In the genomic region with DNA sequence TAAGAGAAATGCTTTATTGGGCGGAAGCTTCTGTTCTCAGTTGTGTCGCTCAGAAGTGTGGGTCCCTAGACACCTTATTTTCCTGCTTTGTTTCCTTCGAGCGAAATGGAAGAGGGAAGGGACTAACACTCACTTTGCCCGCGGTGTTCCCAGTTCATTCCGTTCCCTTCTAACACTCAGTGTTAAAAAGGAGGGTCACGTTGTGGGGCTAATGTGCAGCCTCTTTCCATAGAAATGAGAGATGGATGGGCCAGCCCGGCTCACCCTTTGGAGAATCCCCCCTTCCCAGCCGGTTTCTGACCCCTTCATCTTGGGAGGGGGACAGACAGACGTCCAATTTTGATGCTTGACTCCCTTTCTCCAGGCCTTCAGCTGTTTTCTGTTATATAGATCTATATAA, we compare ENCODE assay signal across 8 cellular contexts. TPM values are rescaled to one million over a fixed set of nuclear protein-coding genes. Genes with fewer than 3 reads are reported as not detected.
DNase-seq lines count a peak whose midpoint lies in the region; ATAC-seq and TF ChIP-seq lines count a peak whose summit lies in the region.

No MANE protein-coding gene starts in this region.

- no peaks in the 10 kb centered on the region for H3K27me3 Mint-ChIP-seq in activated CD4-positive, alpha-beta T cell treated with anti-CD3 and anti-CD28 coated beads, Interleukin-2, amount 10 ng/mL, durations not matched to agents 24 days and 14 days
- H3K27me3 Mint-ChIP-seq in activated CD8-positive, alpha-beta T cell treated with anti-CD3 and anti-CD28 coated beads for 36 hours: no peaks in the 10 kb centered on the region
- H3K27me3 Mint-ChIP-seq in stimulated activated memory B cell treated with anti-CD40 and anti-IgM and Interleukin-4, amounts not matched to agents 10 μg/mL and 1 μg/mL and 100 μg/mL, for 72 hours: no peaks in the 10 kb centered on the region

- H3K9me3 Mint-ChIP-seq in activated CD4-positive, alpha-beta T cell treated with anti-CD3 and anti-CD28 coated beads, Interleukin-2, amount 10 ng/mL, durations not matched to agents 24 days and 14 days: no peaks in the 10 kb centered on the region
- no peaks in the 10 kb centered on the region for H3K9me3 Mint-ChIP-seq in activated CD8-positive, alpha-beta T cell treated with anti-CD3 and anti-CD28 coated beads for 36 hours
- H3K9me3 Mint-ChIP-seq in stimulated activated memory B cell treated with anti-CD40 and anti-IgM and Interleukin-4, amounts not matched to agents 10 μg/mL and 1 μg/mL and 100 μg/mL, for 72 hours: no peaks in the 10 kb centered on the region

- no peak for DNase-seq in activated CD4-positive, alpha-beta T cell treated with anti-CD3 and anti-CD28 coated beads, Interleukin-2, amount 10 ng/mL, durations not matched to agents 24 days and 14 days
- no peak for DNase-seq in activated CD4-positive, alpha-beta T cell treated with anti-CD3 and anti-CD28 coated beads, Interleukin-2, amount 50 U/mL, for 48 hours
- no peak for DNase-seq in activated CD8-positive, alpha-beta T cell treated with anti-CD3 and anti-CD28 coated beads for 36 hours
- peak; percentile 46 for DNase-seq in islet precursor cell

- no peak for ATAC-seq in activated CD8-positive, alpha-beta T cell treated with anti-CD3 and anti-CD28 coated beads for 36 hours
- no peak for ATAC-seq in stimulated activated memory B cell treated with anti-CD40 and anti-IgM and Interleukin-4, amounts not matched to agents 10 μg/mL and 1 μg/mL and 100 μg/mL, for 72 hours
- no peak for ATAC-seq in GM19455 (IDR thresholded peaks at IDR 0.05; ENCODE audit: unreplicated experiment)
- no peak for ATAC-seq in HG03108 (IDR thresholded peaks at IDR 0.05; ENCODE audit: unreplicated experiment)
- no peak for ATAC-seq in HG02840 (IDR thresholded peaks at IDR 0.05; ENCODE audit: low FRiP score, unreplicated experiment)

- POLR2A ChIA-PET in activated CD8-positive, alpha-beta T cell treated with anti-CD3 and anti-CD28 coated beads for 36 hours (lab: Charles Lee): interaction anchor here (0.5 kb wide), 1 partner anchor 531 kb away, joined by 3 read pairs; no protein-coding TSS in a partner anchor

- CTCF ChIA-PET in activated CD8-positive, alpha-beta T cell treated with anti-CD3 and anti-CD28 coated beads for 36 hours (lab: Charles Lee): no interaction called here

- peaks cover 50% of the 10 kb centered on the region for H3K4me1 Mint-ChIP-seq in activated CD4-positive, alpha-beta T cell treated with anti-CD3 and anti-CD28 coated beads, Interleukin-2, amount 10 ng/mL, durations not matched to agents 24 days and 14 days
- peaks cover 42% of the 10 kb centered on the region for H3K4me1 Mint-ChIP-seq in activated CD8-positive, alpha-beta T cell treated with anti-CD3 and anti-CD28 coated beads for 36 hours (ENCODE audit: low read depth)
- H3K4me1 Mint-ChIP-seq in stimulated activated memory B cell treated with anti-CD40 and anti-IgM and Interleukin-4, amounts not matched to agents 10 μg/mL and 1 μg/mL and 100 μg/mL, for 72 hours: peaks cover 52% of the 10 kb centered on the region

- intact Hi-C loops in activated CD4-positive, alpha-beta T cell treated with anti-CD3 and anti-CD28 coated beads, Interleukin-2, amount 10 ng/mL, durations not matched to agents 24 days and 14 days (cut with micrococcal nuclease): loop anchor here (5.0 kb wide), 1 partner anchor 180 kb away; no protein-coding TSS in a partner anchor
- intact Hi-C loops in activated CD8-positive, alpha-beta T cell treated with anti-CD3 and anti-CD28 coated beads for 36 hours (cut with micrococcal nuclease): loop anchor here (5.0 kb wide), 1 partner anchor 50 kb away; no protein-coding TSS in a partner anchor

- H3K36me3 Mint-ChIP-seq in activated CD4-positive, alpha-beta T cell treated with anti-CD3 and anti-CD28 coated beads, Interleukin-2, amount 10 ng/mL, durations not matched to agents 24 days and 14 days (ENCODE audit: low read depth): no peaks in the 10 kb centered on the region
- H3K36me3 Mint-ChIP-seq in activated CD8-positive, alpha-beta T cell treated with anti-CD3 and anti-CD28 coated beads for 36 hours (ENCODE audit: low read depth): no peaks in the 10 kb centered on the region
- peaks cover 7% of the 10 kb centered on the region for H3K36me3 Mint-ChIP-seq in stimulated activated memory B cell treated with anti-CD40 and anti-IgM and Interleukin-4, amounts not matched to agents 10 μg/mL and 1 μg/mL and 100 μg/mL, for 72 hours

- no peak for TF ChIP-seq CTCF in activated CD8-positive, alpha-beta T cell treated with anti-CD3 and anti-CD28 coated beads for 36 hours (IDR thresholded peaks at IDR 0.05)

- peak overlapping the region; percentile 92 for H3K4me3 Mint-ChIP-seq in activated CD4-positive, alpha-beta T cell treated with anti-CD3 and anti-CD28 coated beads, Interleukin-2, amount 10 ng/mL, durations not matched to agents 24 days and 14 days
- peak overlapping the region; percentile 82 for H3K4me3 Mint-ChIP-seq in activated CD8-positive, alpha-beta T cell treated with anti-CD3 and anti-CD28 coated beads for 36 hours
- peak overlapping the region; percentile 85 for H3K4me3 Mint-ChIP-seq in stimulated activated memory B cell treated with anti-CD40 and anti-IgM and Interleukin-4, amounts not matched to agents 10 μg/mL and 1 μg/mL and 100 μg/mL, for 72 hours

- no peak overlapping the region for H3K27ac Mint-ChIP-seq in activated CD4-positive, alpha-beta T cell treated with anti-CD3 and anti-CD28 coated beads, Interleukin-2, amount 10 ng/mL, durations not matched to agents 24 days and 14 days
- H3K27ac Mint-ChIP-seq in activated CD8-positive, alpha-beta T cell treated with anti-CD3 and anti-CD28 coated beads for 36 hours: no peak overlapping the region
- no peak overlapping the region for H3K27ac Mint-ChIP-seq in stimulated activated memory B cell treated with anti-CD40 and anti-IgM and Interleukin-4, amounts not matched to agents 10 μg/mL and 1 μg/mL and 100 μg/mL, for 72 hours

RNA-seq across cellular contexts. Expression of gene ATP11A, which starts 2.3 kb away (rescaled TPM):
- 79.4 and 80.6 TPM in 2 replicates for total RNA-seq in activated CD4-positive, alpha-beta T cell treated with anti-CD3 and anti-CD28 coated beads, Interleukin-2, amount 10 ng/mL, durations not matched to agents 24 days and 14 days
- total RNA-seq in activated CD8-positive, alpha-beta T cell treated with anti-CD3 and anti-CD28 coated beads for 36 hours: 10 to 100 TPM; 28.8 to 30.2 TPM
